In genomic region chr6:52570291-52570700, GRCh38 we compare ENCODE assay signal across 11 cellular contexts. TPM values are rescaled to one million over a fixed set of nuclear protein-coding genes. Genes with fewer than 3 reads are reported as not detected.
DNase-seq lines count a peak whose midpoint lies in the region; ATAC-seq and TF ChIP-seq lines count a peak whose summit lies in the region.
"Had no signal": no experiment of that assay in that cellular context is flagged by ENCODE, and none has a peak within 500 bp of the region (broad histone marks: within the 10 kb centered on the region; RNA-seq: fewer than 3 reads in every experiment).

No MANE protein-coding gene starts in this region.

- in situ Hi-C loops in mammary epithelial cell (cut with MboI; ENCODE audit: low sequenced_read_pairs in 2 of 2) = no loop called here

- ATAC-seq in GM19035 (IDR thresholded peaks at IDR 0.05; ENCODE audit: unreplicated experiment) = no peak
- ATAC-seq: body of pancreas had no signal

- H3K27me3 ChIP-seq in MM.1S (replicated peaks; ENCODE audit: insufficient read depth, low read length) (no peaks in the 10 kb centered on the region), mammary epithelial cell (ENCODE audit: insufficient read depth, low read length) (no peaks in the 10 kb centered on the region), tibial nerve (no peaks in the 10 kb centered on the region)
- H3K27me3 ChIP-seq: body of pancreas, spleen had no signal

- H4K20me1 ChIP-seq in MM.1S (ENCODE audit: insufficient read depth, low read length) = peaks cover 20% of the 10 kb centered on the region
- peaks cover 3% of the 10 kb centered on the region for H4K20me1 ChIP-seq in mammary epithelial cell (ENCODE audit: insufficient read depth, low read length)

- H3K9ac ChIP-seq in MM.1S (ENCODE audit: low read length) (peak overlapping the region; percentile 95; the same call in 1 of the 2 replicates), mammary epithelial cell (ENCODE audit: insufficient read depth, low read length) (no peak overlapping the region)

- no peak overlapping the region for H2AFZ ChIP-seq in MM.1S (ENCODE audit: low read length)
- no peak overlapping the region for H2AFZ ChIP-seq in mammary epithelial cell (ENCODE audit: low read depth, low read length)

- 50% methylated on average over 6 of the region's 8 CpGs for WGBS in mammary epithelial cell (ENCODE audit: low coverage, missing lambda C conversion rate)
- WGBS in tibial nerve, 2 donors = 25 to 55% methylated on average over 8 of the region's 8 CpGs

- dilution Hi-C loops in mammary epithelial cell (cut with HindIII; ENCODE audit: low sequenced_read_pairs) = no loop called here

- H3F3A ChIP-seq in MM.1S (ENCODE audit: insufficient read depth, low read length) = peaks cover 80% of the 10 kb centered on the region

- no peak for TF ChIP-seq EP300 in tibial nerve (IDR thresholded peaks at IDR 0.05)

- CTCF ChIA-PET in mammary epithelial cell (lab: Charles Lee; ENCODE audit: low non-redundant PET) = no interaction called here

- no peaks in the 10 kb centered on the region for H3K9me2 ChIP-seq in MM.1S (replicated peaks; ENCODE audit: insufficient read depth, low read length)

- DNase-seq in MM.1S (no peak), mammary epithelial cell (peak; percentile 10), left kidney (ENCODE audit: low read depth, low spot score) (peak; percentile 46), tibial nerve (ENCODE audit: low spot score in 2 of 2) (no peak), NCI-H1694 treated with DMSO at 0.1 percent for 48 hours (lab: John Stamatoyannopoulos, UW) (no peak), NCI-H1436 (lab: John Stamatoyannopoulos, UW) (no peak)
- no peak for DNase-seq in activated CD8-positive, alpha-beta memory T cell treated with anti-CD3 and anti-CD28 coated beads for 24 hours
- DNase-seq: body of pancreas, KG1, spleen had no signal

- TF ChIP-seq POLR2A in tibial nerve (IDR thresholded peaks at IDR 0.05) = no peak

- H3K9me3 ChIP-seq in MM.1S (replicated peaks; ENCODE audit: insufficient read depth, low read length) (no peaks in the 10 kb centered on the region), mammary epithelial cell (replicated peaks; ENCODE audit: insufficient read depth, low read length) (no peaks in the 10 kb centered on the region), tibial nerve (no peaks in the 10 kb centered on the region)
- H3K9me3 ChIP-seq: body of pancreas, spleen had no signal

- H3K36me3 ChIP-seq in MM.1S (replicated peaks; ENCODE audit: insufficient read depth, low read length) (0 out of 2 replicates have a peak, but pooled peaks cover 10% of the 10 kb centered on the region), mammary epithelial cell (ENCODE audit: insufficient read depth, low read length) (no peaks in the 10 kb centered on the region), tibial nerve (no peaks in the 10 kb centered on the region)

- H3K79me2 ChIP-seq in MM.1S (ENCODE audit: low read length) (peaks cover 100% of the 10 kb centered on the region), mammary epithelial cell (ENCODE audit: insufficient read depth, low read length) (peaks cover 94% of the 10 kb centered on the region)

- no peak for TF ChIP-seq CTCF in MM.1S (IDR thresholded peaks at IDR 0.05; ENCODE audit: low read length)
- no peak for TF ChIP-seq CTCF in mammary epithelial cell (conservative IDR thresholded peaks at IDR 0.05 in 1 of 2, IDR thresholded peaks at IDR 0.05 in 1 of 2; ENCODE audit: extremely low read depth in 1 of 2, insufficient read depth in 1 of 2, low read depth in 1 of 2, low read length in 2 of 2)
- TF ChIP-seq CTCF in tibial nerve (IDR thresholded peaks at IDR 0.05) = no peak

- BruUV-seq in mammary epithelial cell (replicated peaks; lab: Mats Ljungman, UMichigan) = no TSS peak

- H3K27ac ChIP-seq in MM.1S (ENCODE audit: low read length) = peak overlapping the region; percentile 90; the same call in 1 of the 2 replicates
- no peak overlapping the region for H3K27ac ChIP-seq in mammary epithelial cell (ENCODE audit: insufficient read depth, low read depth, low read length)
- H3K27ac ChIP-seq in tibial nerve = peak overlapping the region in 3 of 4 donors; percentile 23 to 53 (median 40)
- H3K27ac ChIP-seq: body of pancreas, spleen had no signal

- H3K4me2 ChIP-seq in MM.1S (ENCODE audit: low read depth, low read length) (peak overlapping the region; percentile 97; the same call in 1 of the 2 replicates), mammary epithelial cell (ENCODE audit: insufficient read depth, low read depth, low read length) (no peak overlapping the region)

- H3K4me3 ChIP-seq in MM.1S (ENCODE audit: low read length) = peak overlapping the region; percentile 6; the same call in 1 of the 2 replicates
- H3K4me3 ChIP-seq in mammary epithelial cell (replicated peaks in 1 of 3; ENCODE audit: insufficient read depth in 1 of 3, low read depth in 2 of 3, low read length in 3 of 3) = no peak overlapping the region
- H3K4me3 ChIP-seq in tibial nerve = no peak overlapping the region
- H3K4me3 ChIP-seq: body of pancreas, spleen had no signal

- H3K4me1 ChIP-seq in MM.1S (ENCODE audit: low read length) = peaks cover 80% of the 10 kb centered on the region
- H3K4me1 ChIP-seq in mammary epithelial cell (ENCODE audit: insufficient read depth, low read length) = peaks cover 35% of the 10 kb centered on the region
- peaks cover 0 to 99% (median 59%) of the 10 kb centered on the region in 4 donors for H3K4me1 ChIP-seq in tibial nerve

- intact Hi-C loops in mammary epithelial cell (cut with micrococcal nuclease) = no loop called here

RNA-seq across cellular contexts. Expression of gene TRAM2, which starts 6.6 kb away (rescaled TPM):
- total RNA-seq in mammary epithelial cell (10 to 100 TPM; 12.5 to 16.9 TPM), tibial nerve (10 to 100 TPM; 21.3 to 27.5 (median 23.7) TPM)
- 13.8 TPM for polyA plus RNA-seq in mammary epithelial cell
- polyA minus RNA-seq in mammary epithelial cell = 39.2 TPM

Comparison
In these comparisons a context has a peak if more than half of its experiments do, and no peak if none do; other contexts are left out.
1. DNase-seq: peak in mammary epithelial cell (single experiment) and left kidney (single experiment); none in MM.1S (single experiment), tibial nerve (0 of 2), NCI-H1694 treated with DMSO at 0.1 percent for 48 hours (single experiment), activated CD8-positive, alpha-beta memory T cell treated with anti-CD3 and anti-CD28 coated beads for 24 hours (single experiment) and NCI-H1436 (single experiment).